10 cellular contexts compared by ENCODE assay signal in genomic region chr4:169099775-169100180, GRCh38.
DNase-seq lines count a peak whose midpoint lies in the region; ATAC-seq and TF ChIP-seq lines count a peak whose summit lies in the region.
"Had no signal": no experiment of that assay in that cellular context is flagged by ENCODE, and none has a peak within 500 bp of the region (broad histone marks: within the 10 kb centered on the region; RNA-seq: fewer than 3 reads in every experiment).

No MANE protein-coding gene starts in this region.

- peak overlapping the region; percentile 72 to 79 for H3K27ac ChIP-seq in ascending aorta

- no peak overlapping the region for H3K4me3 Mint-ChIP-seq in activated CD8-positive, alpha-beta memory T cell treated with anti-CD3 and anti-CD28 coated beads, Interleukin-2, amount 10 ng/mL, durations not matched to agents 7 days and 5 days
- H3K4me3 Mint-ChIP-seq: activated CD4-positive, alpha-beta T cell treated with anti-CD3 and anti-CD28 coated beads for 36 hours had no signal

- no peak overlapping the region for H3K27ac Mint-ChIP-seq in activated CD8-positive, alpha-beta memory T cell treated with anti-CD3 and anti-CD28 coated beads, Interleukin-2, amount 10 ng/mL, durations not matched to agents 7 days and 5 days
- H3K27ac Mint-ChIP-seq: activated CD4-positive, alpha-beta T cell treated with anti-CD3 and anti-CD28 coated beads for 36 hours had no signal

- intact Hi-C loops in ascending aorta (cut with DNase I): loop anchor here (2.0 to 5.0 kb wide), 2 partner anchors 35 to 37 kb away; no protein-coding TSS in a partner anchor

- H3K4me3 ChIP-seq in ascending aorta: no peak overlapping the region

- peaks cover 4 to 5% of the 10 kb centered on the region in 2 donors for H3K36me3 ChIP-seq in ascending aorta

- H3K4me1 Mint-ChIP-seq in activated CD8-positive, alpha-beta memory T cell treated with anti-CD3 and anti-CD28 coated beads, Interleukin-2, amount 10 ng/mL, durations not matched to agents 7 days and 5 days: no peaks in the 10 kb centered on the region
- H3K4me1 Mint-ChIP-seq: activated CD4-positive, alpha-beta T cell treated with anti-CD3 and anti-CD28 coated beads for 36 hours had no signal

- DNase-seq in ascending aorta (ENCODE audit: low spot score in 2 of 2): no peak
- DNase-seq in omental fat pad (ENCODE audit: low spot score): no peak
- no peak for DNase-seq in effector CD8-positive, alpha-beta T cell (lab: John Stamatoyannopoulos, UW)
- DNase-seq in DMS53 (lab: John Stamatoyannopoulos, UW): no peak
- no peak for DNase-seq in NCI-H2029 (lab: John Stamatoyannopoulos, UW)
- DNase-seq in activated CD8-positive, alpha-beta memory T cell treated with anti-CD3 and anti-CD28 coated beads, Interleukin-2, amount 10 ng/mL, durations not matched to agents 7 days and 5 days: no peak
- DNase-seq: activated CD4-positive, alpha-beta T cell treated with anti-CD3 and anti-CD28 coated beads for 36 hours; stimulated activated CD4-positive, alpha-beta T cell treated with anti-CD3 and anti-CD28 coated beads, Interleukin-1b, Interleukin-23, amount 100 ng/mL, for 48 hours had no signal

- TF ChIP-seq CTCF in ascending aorta (IDR thresholded peaks at IDR 0.05) (no peak), omental fat pad (IDR thresholded peaks at IDR 0.05) (no peak)

- ATAC-seq in GM18505 (IDR thresholded peaks at IDR 0.05; ENCODE audit: unreplicated experiment) (peak; percentile 43), HG02588 (IDR thresholded peaks at IDR 0.05; ENCODE audit: unreplicated experiment) (peak; percentile 42), omental fat pad (ENCODE audit: low FRiP score) (peak; percentile 60)
- ATAC-seq in activated CD8-positive, alpha-beta memory T cell treated with anti-CD3 and anti-CD28 coated beads, Interleukin-2, amount 10 ng/mL, durations not matched to agents 7 days and 5 days: no peak
- ATAC-seq: activated CD4-positive, alpha-beta T cell treated with anti-CD3 and anti-CD28 coated beads for 36 hours had no signal

- CTCF ChIA-PET in activated CD8-positive, alpha-beta memory T cell treated with anti-CD3 and anti-CD28 coated beads, Interleukin-2, amount 10 ng/mL, durations not matched to agents 7 days and 5 days (lab: Charles Lee): no interaction called here

- H3K9me3 ChIP-seq in ascending aorta: no peaks in the 10 kb centered on the region

- TF ChIP-seq POLR2A in GM18505 (IDR thresholded peaks at IDR 0.05; ENCODE audit: borderline replicate concordance, extremely low read depth, insufficient read depth, insufficient read length): no peak

- peaks cover 7 to 20% of the 10 kb centered on the region in 2 donors for H3K4me1 ChIP-seq in ascending aorta

- no peaks in the 10 kb centered on the region for H3K9me3 Mint-ChIP-seq in activated CD8-positive, alpha-beta memory T cell treated with anti-CD3 and anti-CD28 coated beads, Interleukin-2, amount 10 ng/mL, durations not matched to agents 7 days and 5 days (ENCODE audit: low read depth)

- H3K27me3 Mint-ChIP-seq in activated CD8-positive, alpha-beta memory T cell treated with anti-CD3 and anti-CD28 coated beads, Interleukin-2, amount 10 ng/mL, durations not matched to agents 7 days and 5 days: peaks cover 4% of the 10 kb centered on the region

- no peaks in the 10 kb centered on the region for H3K36me3 Mint-ChIP-seq in activated CD8-positive, alpha-beta memory T cell treated with anti-CD3 and anti-CD28 coated beads, Interleukin-2, amount 10 ng/mL, durations not matched to agents 7 days and 5 days

- no peaks in the 10 kb centered on the region for H3K27me3 ChIP-seq in ascending aorta
